ENCODE assay signal across 8 cellular contexts in the genomic region with DNA sequence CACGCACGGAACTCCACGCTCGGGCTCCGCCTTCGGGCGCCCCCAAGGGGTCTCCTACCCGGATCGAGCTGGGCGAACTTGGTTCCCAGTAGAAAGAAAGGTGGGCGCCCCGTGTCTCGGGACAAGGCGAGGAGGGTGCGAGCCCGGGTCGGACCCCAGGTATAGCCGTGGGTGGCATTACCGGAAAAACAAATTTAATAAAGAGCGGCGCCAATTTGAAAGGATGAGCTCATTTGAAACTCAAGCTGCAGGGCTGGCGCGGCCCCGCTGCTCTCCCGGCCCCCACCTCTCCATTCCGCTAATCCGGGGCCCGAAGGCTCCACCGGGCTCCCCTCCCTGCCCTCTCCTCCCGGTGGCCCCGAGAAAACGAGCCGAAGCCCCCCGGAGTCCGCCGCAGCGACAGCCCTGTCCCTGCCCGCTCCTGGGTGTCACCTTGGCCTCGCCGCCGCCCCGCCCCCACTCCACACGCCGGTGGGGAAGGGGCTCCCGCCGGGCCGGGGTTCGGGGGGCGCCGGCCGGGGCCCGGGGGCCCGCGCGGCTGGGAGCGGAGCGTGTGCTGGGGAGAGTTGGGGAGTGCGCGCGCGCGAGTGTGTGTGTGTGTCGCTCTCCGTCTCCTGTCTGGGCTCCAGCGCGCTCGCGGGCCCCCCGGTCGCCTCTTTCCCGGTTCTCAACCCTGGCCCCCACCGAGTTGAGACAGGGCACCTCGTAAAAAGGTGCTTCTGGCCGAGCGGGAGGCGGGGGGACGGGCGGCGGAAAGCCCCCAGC. TPM values are rescaled to one million over a fixed set of nuclear protein-coding genes. Genes with fewer than 3 reads are reported as not detected.
DNase-seq lines count a peak whose midpoint lies in the region; ATAC-seq lines count a peak whose summit lies in the region.

No MANE protein-coding gene starts in this region.

- DNase-seq in stimulated activated CD4-positive, alpha-beta T cell treated with anti-CD3 and anti-CD28 coated beads, Interleukin-12 subunit alpha, Interleukin-12 subunit beta, amount 100 ng/mL, for 4 hours = peak; percentile 25
- no peak for DNase-seq in stimulated activated CD4-positive, alpha-beta T cell treated with anti-CD3 and anti-CD28 coated beads, Interleukin-1b, Interleukin-23, amount 100 ng/mL, for 48 hours
- DNase-seq in SK-MEL-5 (ENCODE audit: low read depth, low spot score) (peak; percentile 26), cerebellum (ENCODE audit: low spot score) (peak; percentile 44), left kidney (ENCODE audit: low read depth, low spot score) (peak; percentile 81), inferior parietal cortex (ENCODE audit: extremely low spot score) (no peak)
- peak; percentile 34 for DNase-seq in stimulated activated naive CD8-positive, alpha-beta T cell treated with anti-CD3 and anti-CD28 coated beads, Interleukin-15, Interleukin-2, amounts not matched to agents 100 U/mL and 50 U/mL, for 24 hours

- ATAC-seq in stimulated activated naive CD8-positive, alpha-beta T cell treated with anti-CD3 and anti-CD28 coated beads, Interleukin-15, Interleukin-2, amounts not matched to agents 100 U/mL and 50 U/mL, for 24 hours = no peak
- ATAC-seq in HG02610 (IDR thresholded peaks at IDR 0.05; ENCODE audit: unreplicated experiment) = no peak

- in situ Hi-C loops in SK-MEL-5 (cut with HindIII; ENCODE audit: low pct_unique_long_range_greater_than_20kb, low sequenced_read_pairs) = no loop called here

RNA-seq across cellular contexts. Expression of gene IGF2BP2, which starts 1.4 kb away (rescaled TPM):
- total RNA-seq in SK-MEL-5 (2014; rRNA removed; shearing (Covaris generic)) = 59.5 and 65.1 TPM in 2 replicates
- polyA plus RNA-seq in SK-MEL-5 (2015; cell fraction: cytosol; rRNA removed) = 44.9 and 51.9 TPM in 2 replicates
- polyA plus RNA-seq in SK-MEL-5 (2015; cell fraction: nucleus; rRNA removed) = 181 and 190 TPM in 2 replicates
- total RNA-seq in cerebellum = 42.4 TPM

Comparison
In these comparisons a context has a peak if more than half of its experiments do, and no peak if none do; other contexts are left out.
1. DNase-seq: peak in stimulated activated CD4-positive, alpha-beta T cell treated with anti-CD3 and anti-CD28 coated beads, Interleukin-12 subunit alpha, Interleukin-12 subunit beta, amount 100 ng/mL, for 4 hours (single experiment), SK-MEL-5 (single experiment), cerebellum (single experiment), left kidney (single experiment) and stimulated activated naive CD8-positive, alpha-beta T cell treated with anti-CD3 and anti-CD28 coated beads, Interleukin-15, Interleukin-2, amounts not matched to agents 100 U/mL and 50 U/mL, for 24 hours (single experiment); none in stimulated activated CD4-positive, alpha-beta T cell treated with anti-CD3 and anti-CD28 coated beads, Interleukin-1b, Interleukin-23, amount 100 ng/mL, for 48 hours (single experiment) and inferior parietal cortex (single experiment).